Comparison of ENCODE assay signal across 8 cellular contexts in the genomic region with DNA sequence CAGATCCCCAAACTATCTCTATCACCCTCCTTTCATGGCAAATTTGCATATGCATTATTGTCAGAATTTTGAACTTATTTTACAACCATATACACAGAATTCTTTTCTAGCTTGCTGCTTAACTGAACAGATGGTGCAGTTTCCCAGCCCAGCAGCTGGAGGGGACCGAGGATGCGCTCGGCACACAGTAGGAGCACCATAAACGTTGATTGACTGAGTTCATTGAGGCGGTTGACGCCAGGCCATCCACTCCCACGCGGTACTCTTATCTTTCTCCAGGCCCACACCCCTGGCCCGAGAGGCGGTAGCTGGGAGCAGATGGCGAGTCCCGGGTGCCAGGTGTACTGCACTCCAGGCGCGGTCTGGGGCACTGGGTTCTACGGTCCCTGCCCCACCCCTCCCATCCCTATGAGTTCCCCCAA. TPM values are rescaled to one million over a fixed set of nuclear protein-coding genes. Genes with fewer than 3 reads are reported as not detected.
DNase-seq lines count a peak whose midpoint lies in the region; ATAC-seq and TF ChIP-seq lines count a peak whose summit lies in the region.

No MANE protein-coding gene starts in this region.

- H3K9me3 Mint-ChIP-seq in glutamatergic neuron (ENCODE audit: unreplicated experiment) = peaks cover 23% of the 10 kb centered on the region

- H3K4me1 Mint-ChIP-seq in T-helper 17 cell (peaks cover 12% of the 10 kb centered on the region), glutamatergic neuron (ENCODE audit: low read depth, unreplicated experiment) (peaks cover 18% of the 10 kb centered on the region)

- DNase-seq in DMS 273 (lab: John Stamatoyannopoulos, UW; ENCODE audit: unreplicated experiment) = peak; percentile 97
- no peak for DNase-seq in T-helper 17 cell
- DNase-seq in glutamatergic neuron = no peak
- DNase-seq in sciatic nerve (ENCODE audit: low spot score) = no peak
- DNase-seq in NCI-H187 (lab: John Stamatoyannopoulos, UW) = no peak
- no peak for DNase-seq in KG1 (lab: John Stamatoyannopoulos, UW)
- DNase-seq in activated CD4-positive, alpha-beta T cell treated with anti-CD3 and anti-CD28 coated beads, Interleukin-2, amount 50 U/mL, for 1 hour = no peak

- H3K9me3 ChIP-seq in HEK293 (ENCODE audit: control insufficient read depth, insufficient read depth, low read depth, low read length) = no peaks in the 10 kb centered on the region
- H3K9me3 ChIP-seq in T-helper 17 cell (ENCODE audit: control insufficient read depth, low read length, poor library complexity, severe bottlenecking) = no peaks in the 10 kb centered on the region

- H3K4me3 ChIP-seq in HEK293 (ENCODE audit: low read depth, low read length) = peak overlapping the region; percentile 53

- no peak for ATAC-seq in T-helper 17 cell
- ATAC-seq in sciatic nerve = peak; percentile 67

- CTCF ChIA-PET in HEK293 (lab: Yijun Ruan, JAX) = interaction anchor here (0.5 to 4.0 kb wide), 3 partner anchors 16 to 710 kb away, joined by 3 to 14 read pairs (median 3); no protein-coding TSS in a partner anchor

- peaks cover 2% of the 10 kb centered on the region for H3K36me3 Mint-ChIP-seq in T-helper 17 cell (ENCODE audit: low read depth)
- H3K36me3 Mint-ChIP-seq in glutamatergic neuron (ENCODE audit: unreplicated experiment) = peaks cover 13% of the 10 kb centered on the region

- peak overlapping the region; percentile 97 for H3K27ac ChIP-seq in HEK293 (ENCODE audit: extremely low read depth, low read depth, low read length)

- H3K27me3 Mint-ChIP-seq in T-helper 17 cell (peaks cover 29% of the 10 kb centered on the region), glutamatergic neuron (ENCODE audit: unreplicated experiment) (peaks cover 26% of the 10 kb centered on the region)

- H3K36me3 ChIP-seq in HEK293 (ENCODE audit: control insufficient read depth in 2 of 2, insufficient read depth in 1 of 2, low read length in 2 of 2) = no peaks in the 10 kb centered on the region

- intact Hi-C loops in sciatic nerve (cut with DNase I) = no loop called here

- peak overlapping the region; percentile 96 for H3K4me3 Mint-ChIP-seq in T-helper 17 cell
- peak overlapping the region; percentile 99 for H3K4me3 Mint-ChIP-seq in glutamatergic neuron (ENCODE audit: unreplicated experiment)

- peaks cover 7% of the 10 kb centered on the region; the same call in 1 of the 2 replicates for H3K4me1 ChIP-seq in HEK293 (ENCODE audit: control insufficient read depth, insufficient read depth, low read length)

- H3K27ac Mint-ChIP-seq in T-helper 17 cell (no peak overlapping the region), glutamatergic neuron (ENCODE audit: unreplicated experiment) (peak overlapping the region; percentile 100)

- POLR2A ChIA-PET in HEK293 (lab: Yijun Ruan, JAX) = interaction anchor here (1.7 to 1.9 kb wide), 2 partner anchors 86 to 367 kb away, joined by 5 read pairs; no protein-coding TSS in a partner anchor

- no peak for TF ChIP-seq CTCF in HEK293 (tag by site-specific recombination; IDR thresholded peaks at IDR 0.05)
- TF ChIP-seq CTCF in glutamatergic neuron (IDR thresholded peaks at IDR 0.05; ENCODE audit: partially characterized antibody, unreplicated experiment) = no peak

TF ChIP-seq in HEK293, 187 proteins besides CTCF, POLR2A, EP300 and RAD21:
- TF ChIP-seq ZNF394 (tag by site-specific recombination; IDR thresholded peaks at IDR 0.05; ENCODE audit: borderline replicate concordance) (no peak), KLF1 (tag by site-specific recombination; IDR thresholded peaks at IDR 0.05) (0 out of 2 replicates have a peak, but pooled peaks have one; percentile 14), ZNF335 (tag by site-specific recombination; conservative IDR thresholded peaks at IDR 0.05) (no peak; the same call in 1 of the 2 replicates), ZSCAN30 (tag by site-specific recombination; IDR thresholded peaks at IDR 0.05) (peak; percentile 20; the same call in 1 of the 2 replicates), ZBTB20 (tag by site-specific recombination; IDR thresholded peaks at IDR 0.05) (peak; percentile 87), ZNF792 (tag by site-specific recombination; IDR thresholded peaks at IDR 0.05) (peak; percentile 77; the same call in 1 of the 2 replicates), ZBTB10 (tag by site-specific recombination; IDR thresholded peaks at IDR 0.05) (no peak), ZBTB17 (tag by site-specific recombination; IDR thresholded peaks at IDR 0.05) (0 out of 2 replicates have a peak, but pooled peaks have one; percentile 7)

RNA-seq across cellular contexts. Expression of gene SOX4, which starts 6.8 kb away (rescaled TPM):
- total RNA-seq in T-helper 17 cell = 1 to 10 TPM in 1 of 2 donors, under 1 TPM in 1; 0.97 to 1.7 TPM
- total RNA-seq in glutamatergic neuron (ENCODE audit: unreplicated experiment) = 269 TPM
- 18.6 TPM for total RNA-seq in sciatic nerve

Comparison
In these comparisons a context has a peak if more than half of its experiments do, and no peak if none do; other contexts are left out.
1. RNA of gene SOX4, which starts 6.8 kb away (total RNA-seq): 269 TPM in glutamatergic neuron (single experiment); 18.6 TPM in sciatic nerve (single experiment) and 0.97 to 1.7 TPM in T-helper 17 cell; every median in the first group is over 10 times any median in the second.